Comparison of ENCODE assay signal across 1 cellular context in genomic region chr7:45259966-45260646, GRCh38.
A peak's percentile ranks its signal among the peaks of the same experiment; 100 is the strongest.
TF ChIP-seq lines count a peak whose summit lies in the region.

No MANE protein-coding gene starts in this region.

TF ChIP-seq in GM12878, 131 proteins besides CTCF, POLR2A, EP300 and RAD21 (continued from another document):
- TF ChIP-seq CEBPZ (IDR thresholded peaks at IDR 0.05; ENCODE audit: low read depth, low read length) (no peak), MEF2A (IDR thresholded peaks at IDR 0.05; ENCODE audit: insufficient read depth, low read depth, low read length) (no peak), YY1 (IDR thresholded peaks at IDR 0.05; ENCODE audit: low read depth, low read length) (peak; percentile 65; the same call in 1 of the 2 replicates), SREBF2 (IDR thresholded peaks at IDR 0.05; ENCODE audit: low read length) (no peak), SUZ12 (IDR thresholded peaks at IDR 0.05; ENCODE audit: unreplicated experiment) (no peak), BHLHE40 (IDR thresholded peaks at IDR 0.05; ENCODE audit: borderline replicate concordance in 1 of 2, low read depth in 2 of 2, low read length in 1 of 2) (no peak), ZNF384 (IDR thresholded peaks at IDR 0.05; ENCODE audit: borderline replicate concordance, low read depth, low read length) (no peak), E2F8 (IDR thresholded peaks at IDR 0.05; ENCODE audit: low read depth, partially characterized antibody) (no peak), ZZZ3 (IDR thresholded peaks at IDR 0.05; ENCODE audit: control insufficient read depth, insufficient read length, low read depth) (no peak), RUNX3 (IDR thresholded peaks at IDR 0.05; ENCODE audit: low read length) (no peak)
